Comparison of ENCODE assay signal across 11 cellular contexts in the genomic region with DNA sequence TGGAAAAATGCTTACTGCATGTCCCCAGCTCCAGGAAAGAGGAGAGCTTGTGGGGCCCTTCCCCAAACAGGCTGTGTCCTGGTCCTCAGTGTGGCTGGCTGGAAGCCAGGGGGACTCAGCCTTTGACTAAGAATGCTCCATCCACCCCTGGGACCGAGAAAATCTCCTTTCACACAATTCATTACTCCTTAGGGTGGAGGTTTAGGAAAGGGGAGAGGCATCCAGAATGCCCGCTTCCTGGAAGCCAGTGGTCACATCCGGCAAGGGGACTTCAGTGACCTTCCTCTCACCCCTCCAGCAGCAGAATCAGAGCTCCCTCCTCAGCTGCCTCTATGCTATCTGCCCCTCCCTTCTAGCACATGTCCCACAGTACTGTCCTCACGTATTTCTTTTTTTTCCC. TPM values are rescaled to one million over a fixed set of nuclear protein-coding genes. Genes with fewer than 3 reads are reported as not detected.
DNase-seq lines count a peak whose midpoint lies in the region; ATAC-seq, FAIRE-seq and TF ChIP-seq lines count a peak whose summit lies in the region.
"Had no signal": no experiment of that assay in that cellular context is flagged by ENCODE, and none has a peak within 500 bp of the region (broad histone marks: within the 10 kb centered on the region; RNA-seq: fewer than 3 reads in every experiment).

No MANE protein-coding gene starts in this region.

- peak in 2 of 4 donors; percentile 37 to 46 for TF ChIP-seq EP300 in upper lobe of left lung (IDR thresholded peaks at IDR 0.05)

- peaks cover 11% of the 10 kb centered on the region for H3K4me1 ChIP-seq in endothelial cell of umbilical vein (ENCODE audit: control insufficient read depth, extremely low read depth, insufficient read depth, low read length)
- peaks cover 37 to 53% (median 45%) of the 10 kb centered on the region in 4 donors for H3K4me1 ChIP-seq in upper lobe of left lung

- H3K4me3 ChIP-seq in endothelial cell of umbilical vein (replicated peaks in 1 of 3; ENCODE audit: insufficient read depth in 1 of 3, low read depth in 1 of 3, low read length in 3 of 3) (no peak overlapping the region), upper lobe of left lung (no peak overlapping the region)

- no peaks in the 10 kb centered on the region for H3K27me3 Mint-ChIP-seq in activated T-cell treated with anti-CD3 and anti-CD28 coated beads, Interleukin-2, amount 50 U/mL, for 72 hours (ENCODE audit: low read depth)
- H3K27me3 Mint-ChIP-seq in naive B cell, result no peaks in the 10 kb centered on the region

- no peaks in the 10 kb centered on the region for H3K79me2 ChIP-seq in endothelial cell of umbilical vein (ENCODE audit: control insufficient read depth, insufficient read depth, low read length)

- CTCF ChIA-PET in endothelial cell of umbilical vein (lab: Charles Lee), result interaction anchor here (0.7 to 2.2 kb wide), 8 partner anchors 11 to 455 kb away, joined by 3 to 15 read pairs (median 4); partner anchors contain the start of genes FCHSD2 and STARD10

- no peak overlapping the region for H2AFZ ChIP-seq in endothelial cell of umbilical vein (ENCODE audit: low read depth, low read length)

- peak overlapping the region; percentile 26 for H3K4me2 ChIP-seq in endothelial cell of umbilical vein (ENCODE audit: insufficient read depth, low read length)

- intact Hi-C loops in endothelial cell of umbilical vein (cut with micrococcal nuclease), result no loop called here

- peaks cover 0 to 2% of the 10 kb centered on the region in 2 donors for H3K36me3 Mint-ChIP-seq in activated T-cell treated with anti-CD3 and anti-CD28 coated beads, Interleukin-2, amount 50 U/mL, for 72 hours (ENCODE audit: insufficient read depth in 2 of 2)
- peaks cover 17% of the 10 kb centered on the region in 2 donors for H3K36me3 Mint-ChIP-seq in naive B cell

- ATAC-seq in activated T-cell treated with anti-CD3 and anti-CD28 coated beads, Interleukin-2, amount 50 U/mL, for 72 hours (replicated peaks in 1 of 2), result no peak
- ATAC-seq in naive B cell (ENCODE audit: low read depth in 2 of 2) (no peak), upper lobe of left lung (ENCODE audit: low FRiP score in 2 of 2) (no peak), GM21825 (IDR thresholded peaks at IDR 0.05; ENCODE audit: unreplicated experiment) (no peak), HG03460 (IDR thresholded peaks at IDR 0.05; ENCODE audit: unreplicated experiment) (no peak)

- FAIRE-seq in endothelial cell of umbilical vein (lab: Jason Lieb, UNC), result no peak

- H4K20me1 ChIP-seq in endothelial cell of umbilical vein (replicated peaks; ENCODE audit: control insufficient read depth, extremely low read depth, insufficient read depth, low read length), result no peaks in the 10 kb centered on the region

- no peak for DNase-seq in activated T-cell treated with anti-CD3 and anti-CD28 coated beads, Interleukin-2, amount 50 U/mL, for 72 hours
- DNase-seq in activated T-cell treated with anti-CD3 and anti-CD28 coated beads, Interleukin-2, amount 50 U/mL, for 48 hours, result no peak
- DNase-seq in endothelial cell of umbilical vein (ENCODE audit: low read depth, low spot score), result peak; percentile 37
- no peak for DNase-seq in naive B cell
- DNase-seq in upper lobe of left lung, result no peak
- DNase-seq in DMS153 (lab: John Stamatoyannopoulos, UW), result no peak
- DNase-seq: activated CD4-positive, alpha-beta T cell treated with anti-CD3 and anti-CD28 coated beads for 1 hour; GDM1; SHP77 had no signal

- WGBS in upper lobe of left lung, 2 donors, result 37 to 57% methylated on average over 4 of the region's 4 CpGs

- dilution Hi-C loops in endothelial cell of umbilical vein (cut with MboI; ENCODE audit: extremely low pct_ligation_motif_present, low sequenced_read_pairs), result no loop called here

- BruUV-seq in endothelial cell of umbilical vein (replicated peaks; lab: Mats Ljungman, UMichigan), result no TSS peak

- H3K36me3 ChIP-seq in endothelial cell of umbilical vein (ENCODE audit: control insufficient read depth in 2 of 2, extremely low read depth in 1 of 2, insufficient read depth in 2 of 2, low read length in 2 of 2), result peaks cover 6 to 13% of the 10 kb centered on the region in 2 experiments
- H3K36me3 ChIP-seq in upper lobe of left lung, result peaks cover 0 to 37% (median 26%) of the 10 kb centered on the region in 4 donors

- POLR2A ChIA-PET in endothelial cell of umbilical vein (lab: Charles Lee), result no interaction called here

- no peaks in the 10 kb centered on the region for H3K9me1 ChIP-seq in endothelial cell of umbilical vein (replicated peaks; ENCODE audit: control insufficient read depth, extremely low read depth, insufficient read depth, low read length)

- H3K9me3 ChIP-seq in endothelial cell of umbilical vein (replicated peaks; ENCODE audit: control insufficient read depth, insufficient read depth, low read length), result no peaks in the 10 kb centered on the region
- H3K9me3 ChIP-seq in upper lobe of left lung, result no peaks in the 10 kb centered on the region

- H3K4me1 Mint-ChIP-seq in activated T-cell treated with anti-CD3 and anti-CD28 coated beads, Interleukin-2, amount 50 U/mL, for 72 hours (ENCODE audit: low read depth), result peaks cover 17% of the 10 kb centered on the region
- H3K4me1 Mint-ChIP-seq in naive B cell, result peaks cover 17 to 23% (median 20%) of the 10 kb centered on the region in 3 donors

- no peak overlapping the region for H3K9ac ChIP-seq in endothelial cell of umbilical vein (replicated peaks; ENCODE audit: extremely low read depth, insufficient read depth, low read length)

- TF ChIP-seq CTCF in endothelial cell of umbilical vein (IDR thresholded peaks at IDR 0.05; ENCODE audit: extremely low read depth in 1 of 2, insufficient read depth in 1 of 2, low read depth in 1 of 2, low read length in 2 of 2), result no peak
- TF ChIP-seq CTCF in upper lobe of left lung (IDR thresholded peaks at IDR 0.05), result no peak

- peak overlapping the region; percentile 92 for H3K27ac Mint-ChIP-seq in activated T-cell treated with anti-CD3 and anti-CD28 coated beads, Interleukin-2, amount 50 U/mL, for 72 hours
- peak overlapping the region in 4 of 6 donors; percentile 56 to 86 (median 75) for H3K27ac Mint-ChIP-seq in naive B cell

- no peak overlapping the region for H3K4me3 Mint-ChIP-seq in activated T-cell treated with anti-CD3 and anti-CD28 coated beads, Interleukin-2, amount 50 U/mL, for 72 hours
- no peak overlapping the region for H3K4me3 Mint-ChIP-seq in naive B cell

- H3K9me3 Mint-ChIP-seq in activated T-cell treated with anti-CD3 and anti-CD28 coated beads, Interleukin-2, amount 50 U/mL, for 72 hours, result no peaks in the 10 kb centered on the region
- no peaks in the 10 kb centered on the region for H3K9me3 Mint-ChIP-seq in naive B cell

- no peak for TF ChIP-seq POLR2A in endothelial cell of umbilical vein (IDR thresholded peaks at IDR 0.05; ENCODE audit: low read depth, low read length)
- no peak for TF ChIP-seq POLR2A in upper lobe of left lung (IDR thresholded peaks at IDR 0.05)

- H3K27ac ChIP-seq in endothelial cell of umbilical vein (ENCODE audit: insufficient read depth, low read depth, low read length) (peak overlapping the region; percentile 5), upper lobe of left lung (peak overlapping the region; percentile 73 to 84 (median 83))

- H3K27me3 ChIP-seq in endothelial cell of umbilical vein (ENCODE audit: control insufficient read depth in 2 of 2, insufficient read depth in 2 of 2, low read length in 2 of 2) (no peaks in the 10 kb centered on the region), upper lobe of left lung (no peaks in the 10 kb centered on the region)

TF ChIP-seq in endothelial cell of umbilical vein, 7 proteins besides CTCF, POLR2A, EP300 and RAD21 (continues in another document):
- TF ChIP-seq FOS (IDR thresholded peaks at IDR 0.05; ENCODE audit: borderline replicate concordance, insufficient read depth, low read length) (no peak), POLR2AphosphoS5 (IDR thresholded peaks at IDR 0.05; ENCODE audit: insufficient read depth, low read depth, low read length) (no peak), MYC (IDR thresholded peaks at IDR 0.05; ENCODE audit: low read depth, low read length) (no peak), EZH2 (IDR thresholded peaks at IDR 0.05; ENCODE audit: borderline replicate concordance, low read depth, low read length, severe bottlenecking) (no peak), GATA2 (IDR thresholded peaks at IDR 0.05; ENCODE audit: insufficient read depth, insufficient read length, low read depth, low read length) (no peak)
- TF ChIP-seq, protein P1, sequence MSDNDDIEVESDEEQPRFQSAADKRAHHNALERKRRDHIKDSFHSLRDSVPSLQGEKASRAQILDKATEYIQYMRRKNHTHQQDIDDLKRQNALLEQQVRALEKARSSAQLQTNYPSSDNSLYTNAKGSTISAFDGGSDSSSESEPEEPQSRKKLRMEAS (IDR thresholded peaks at IDR 0.05; ENCODE audit: insufficient read depth, insufficient read length), result no peak

RNA-seq across cellular contexts. Expression of gene ATG16L2, which starts 21.9 kb away (rescaled TPM):
- total RNA-seq in activated T-cell treated with anti-CD3 and anti-CD28 coated beads, Interleukin-2, amount 50 U/mL, for 72 hours, result 10 to 100 TPM; 55.8 to 56.0 TPM
- total RNA-seq in endothelial cell of umbilical vein (24.7 and 26.5 TPM in 2 replicates), upper lobe of left lung (100 to 1,000 TPM in 3 of 6 donors, 10 to 100 TPM in 3; 39.5 to 354 (median 86.4) TPM)
- polyA plus RNA-seq in endothelial cell of umbilical vein (30.5 TPM in 2 replicates), naive B cell (ENCODE audit: low read depth in 6 of 6) (10 to 100 TPM; 19.1 to 35.5 (median 21.3) TPM)
- polyA plus RNA-seq in endothelial cell of umbilical vein (2011; cell fraction: cytosol; rRNA removed), result 6.3 and 10.5 TPM in 2 replicates
- polyA plus RNA-seq in endothelial cell of umbilical vein (2011; cell fraction: nucleus; rRNA removed), result 210 and 272 TPM in 2 replicates
- polyA plus RNA-seq in endothelial cell of umbilical vein (2012), result 13.6 and 19.3 TPM in 2 replicates
- 29.0 and 38.9 TPM in 2 replicates for polyA minus RNA-seq in endothelial cell of umbilical vein
- 3.0 TPM for polyA minus RNA-seq in endothelial cell of umbilical vein (2011; cell fraction: cytosol; rRNA and poly(A)+ RNA removed)
- 43.4 and 44.2 TPM in 2 replicates for polyA minus RNA-seq in endothelial cell of umbilical vein (2011; cell fraction: nucleus; rRNA and poly(A)+ RNA removed)

RNA-seq across cellular contexts. Expression of gene STARD10, which starts 42.3 kb away (rescaled TPM):
- 10 to 100 TPM; 31.9 to 41.3 TPM for total RNA-seq in activated T-cell treated with anti-CD3 and anti-CD28 coated beads, Interleukin-2, amount 50 U/mL, for 72 hours
- total RNA-seq in endothelial cell of umbilical vein, result 14.4 and 16.1 TPM in 2 replicates
- polyA plus RNA-seq in endothelial cell of umbilical vein, result 22.5 and 23.2 TPM in 2 replicates
- 21.4 and 23.1 TPM in 2 replicates for polyA plus RNA-seq in endothelial cell of umbilical vein (2011; cell fraction: cytosol; rRNA removed)
- 10.3 and 14.7 TPM in 2 replicates for polyA plus RNA-seq in endothelial cell of umbilical vein (2011; cell fraction: nucleus; rRNA removed)
- 14.6 and 26.1 TPM in 2 replicates for polyA plus RNA-seq in endothelial cell of umbilical vein (2012)
- polyA minus RNA-seq in endothelial cell of umbilical vein, result 16.3 and 24.0 TPM in 2 replicates
- polyA minus RNA-seq in endothelial cell of umbilical vein (2011; cell fraction: cytosol; rRNA and poly(A)+ RNA removed), result 4.6 TPM
- 2.8 and 2.9 TPM in 2 replicates for polyA minus RNA-seq in endothelial cell of umbilical vein (2011; cell fraction: nucleus; rRNA and poly(A)+ RNA removed)
- polyA plus RNA-seq in naive B cell (ENCODE audit: low read depth in 6 of 6), result 10 to 100 TPM; 24.3 to 39.2 (median 30.7) TPM
- 100 to 1,000 TPM in 5 of 6 donors, 10 to 100 TPM in 1; 93.2 to 227 (median 151) TPM for total RNA-seq in upper lobe of left lung
